Comparison of ENCODE assay signal across 8 cellular contexts in genomic region chr19:14517840-14518505, GRCh38. TPM values are rescaled to one million over a fixed set of nuclear protein-coding genes. Genes with fewer than 3 reads are reported as not detected.
A peak's percentile ranks its signal among the peaks of the same experiment; 100 is the strongest.
DNase-seq lines count a peak whose midpoint lies in the region; ATAC-seq and TF ChIP-seq lines count a peak whose summit lies in the region.

Gene DNAJB1, minus strand, starts transcription at chr19:14518397. Its CDS starts 48 bp downstream, at chr19:14518349.

- DNase-seq in SIG-M5 treated with dmso at 0.1 percent for 504 hours (lab: John Stamatoyannopoulos, UW; ENCODE audit: unreplicated experiment): peak; percentile 61
- DNase-seq in SIG-M5 (lab: John Stamatoyannopoulos, UW): no peak
- DNase-seq in NCI-H1092 treated with DMSO at 0.1 percent for 48 hours (lab: John Stamatoyannopoulos, UW): peak; percentile 62
- peak; percentile 52 to 68 (median 52) for DNase-seq in activated CD4-positive, CD25-positive, alpha-beta regulatory T cell (lab: John Stamatoyannopoulos, UW)
- DNase-seq in right lobe of liver: peak; percentile 91 to 92 (median 91)
- DNase-seq in stimulated activated CD4-positive, alpha-beta T cell treated with anti-CD3 and anti-CD28 coated beads, TNF-alpha, amount 100 ng/mL, for 4 hours (ENCODE audit: low read depth in 3 of 3): peak; percentile 37 to 55 (median 46)

- H3K4me3 ChIP-seq in duodenal mucosa (ENCODE audit: low read depth in 1 of 2, low read length in 2 of 2) (peak within 1 kb of the TSS; percentile 87 to 88), right lobe of liver (peak within 1 kb of the TSS; percentile 73 to 98 (median 86))

- TF ChIP-seq POLR2A in right lobe of liver (IDR thresholded peaks at IDR 0.05): peak; percentile 99

- intact Hi-C loops in right lobe of liver (cut with DNase I): no loop called here

- peak within 1 kb of the TSS; percentile 100 for H3K27ac ChIP-seq in duodenal mucosa (ENCODE audit: low read depth, low read length)
- H3K27ac ChIP-seq in right lobe of liver: peak within 1 kb of the TSS; percentile 100

- H3K9me3 ChIP-seq in duodenal mucosa (ENCODE audit: control insufficient read depth in 1 of 2, low read length in 2 of 2) (no peaks in the 10 kb centered on the region), right lobe of liver (no peaks in the 10 kb centered on the region)

- H3K4me1 ChIP-seq in duodenal mucosa (ENCODE audit: control insufficient read depth in 1 of 2, insufficient read depth in 2 of 2, low read length in 2 of 2) (peaks cover 38 to 46% of the 10 kb centered on the region in 2 donors), right lobe of liver (peaks cover 0 to 55% (median 20%) of the 10 kb centered on the region in 4 donors)

- H3K9ac ChIP-seq in duodenal mucosa (ENCODE audit: low read depth in 1 of 2, low read length in 2 of 2): peak within 1 kb of the TSS; percentile 98 to 100

- no peak for TF ChIP-seq CTCF in right lobe of liver (IDR thresholded peaks at IDR 0.05)

- peak; percentile 53 for ATAC-seq in HG02588 (IDR thresholded peaks at IDR 0.05; ENCODE audit: unreplicated experiment)
- peak; percentile 59 to 80 (median 70) for ATAC-seq in right lobe of liver

- WGBS in right lobe of liver (ENCODE audit: insufficient coverage, low coverage, low lambda C conversion rate, missing lambda C conversion rate): 0% methylated on average over 10 of the region's 82 CpGs

- H3K27me3 ChIP-seq in duodenal mucosa (ENCODE audit: control insufficient read depth in 1 of 2, insufficient read depth in 2 of 2, low read length in 2 of 2): no peaks in the 10 kb centered on the region
- no peaks in the 10 kb centered on the region for H3K27me3 ChIP-seq in right lobe of liver

- H3K36me3 ChIP-seq in duodenal mucosa (ENCODE audit: control insufficient read depth in 1 of 2, insufficient read depth in 2 of 2, low read length in 2 of 2) (peaks cover 6 to 34% of the 10 kb centered on the region in 2 donors), right lobe of liver (peaks cover 0 to 27% (median 15%) of the 10 kb centered on the region in 4 donors)

RNA-seq across cellular contexts. Expression of gene DNAJB1, which starts in this region (rescaled TPM):
- 10 to 100 TPM; 35.7 to 76.8 (median 52.1) TPM for total RNA-seq in right lobe of liver
